Comparison of ENCODE assay signal across 9 cellular contexts in the genomic region with DNA sequence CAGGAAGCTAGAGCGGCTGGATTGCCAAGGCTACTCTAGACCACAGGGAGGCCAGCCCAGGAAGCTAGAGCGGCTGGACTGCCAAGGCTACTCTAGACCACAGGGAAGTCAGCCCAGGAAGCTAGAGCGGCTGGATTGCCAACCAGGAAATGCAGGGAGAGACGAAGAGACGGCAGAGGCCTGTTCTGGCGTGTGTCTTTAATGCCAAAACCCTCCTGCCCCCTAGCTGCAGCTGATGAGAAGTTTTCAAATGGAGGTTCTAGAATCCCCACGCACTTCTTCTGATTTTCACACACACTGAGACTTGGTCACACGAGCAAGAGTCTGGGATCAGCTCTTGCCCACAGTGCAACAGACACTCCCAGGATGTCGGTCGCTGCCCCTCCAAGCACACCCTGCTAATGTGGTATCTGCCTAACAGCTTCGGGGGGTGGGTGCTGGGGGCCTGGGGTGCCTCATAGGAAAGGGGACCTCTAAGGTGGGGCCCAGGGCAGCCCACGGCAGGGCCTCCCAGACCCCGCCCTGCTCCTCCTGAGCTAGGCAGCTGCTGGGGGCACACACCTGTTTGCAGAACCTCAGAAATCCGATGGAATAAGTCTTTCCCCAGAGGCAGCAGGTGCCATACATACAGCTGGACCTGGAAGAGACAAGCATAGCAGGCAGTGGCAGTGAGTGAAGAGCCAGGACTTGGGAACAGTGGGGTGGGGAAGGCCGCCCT. TPM values are rescaled to one million over a fixed set of nuclear protein-coding genes. Genes with fewer than 3 reads are reported as not detected.
DNase-seq lines count a peak whose midpoint lies in the region; ATAC-seq, FAIRE-seq and TF ChIP-seq lines count a peak whose summit lies in the region.
"Had no signal": no experiment of that assay in that cellular context is flagged by ENCODE, and none has a peak within 500 bp of the region (broad histone marks: within the 10 kb centered on the region; RNA-seq: fewer than 3 reads in every experiment).

No MANE protein-coding gene starts in this region.

- TF ChIP-seq POLR2A in H54 (IDR thresholded peaks at IDR 0.05; ENCODE audit: low read depth, low read length): no peak

- ATAC-seq in SK-N-SH treated with all-trans-retinoic acid at 6 μM for 48 hours: no peak

- no peaks in the 10 kb centered on the region for H3K9me3 Mint-ChIP-seq in brain

- H3K36me3 ChIP-seq in SK-N-SH (replicated peaks in 1 of 2; ENCODE audit: control insufficient read depth in 1 of 2, insufficient read depth in 2 of 2, low read length in 1 of 2): peaks cover 0 to 8% of the 10 kb centered on the region in 2 experiments
- peaks cover 36% of the 10 kb centered on the region; the same call in 1 of the 2 replicates for H3K36me3 ChIP-seq in OCI-LY7 (ENCODE audit: insufficient read depth, low read length)
- H3K36me3 ChIP-seq in kidney epithelial cell (ENCODE audit: control insufficient read depth, insufficient read depth, low read length): peaks cover 2% of the 10 kb centered on the region

- H3K4me3 ChIP-seq in SK-N-SH (ENCODE audit: low read depth in 2 of 2, low read length in 1 of 2) (no peak overlapping the region), OCI-LY7 (ENCODE audit: low read depth, low read length, poor library complexity, severe bottlenecking) (no peak overlapping the region), kidney epithelial cell (ENCODE audit: low read depth, low read length) (no peak overlapping the region)

- H2AFZ ChIP-seq in SK-N-SH (ENCODE audit: low read depth): no peak overlapping the region
- no peak overlapping the region for H2AFZ ChIP-seq in OCI-LY7 (ENCODE audit: low read length)

- no peaks in the 10 kb centered on the region for H3K4me1 ChIP-seq in SK-N-SH (ENCODE audit: control insufficient read depth in 1 of 2, insufficient read depth in 2 of 2, low read depth in 1 of 2, low read length in 1 of 2)
- peaks cover 9% of the 10 kb centered on the region for H3K4me1 ChIP-seq in OCI-LY7 (ENCODE audit: insufficient read depth, low read length, poor library complexity, severe bottlenecking)

- peak overlapping the region in 1 of 5 experiments; percentile 54 for H3K27ac Mint-ChIP-seq in brain

- POLR2A ChIA-PET in SK-N-SH (lab: Yijun Ruan, JAX) (no interaction called here), OCI-LY7 (lab: Charles Lee) (no interaction called here)

- DNase-seq in SK-N-SH (no peak), OCI-LY7 (ENCODE audit: low spot score) (peak; percentile 24), kidney epithelial cell (ENCODE audit: low read depth) (no peak), NCI-H2196 (lab: John Stamatoyannopoulos, UW; ENCODE audit: unreplicated experiment) (no peak), H54 (ENCODE audit: insufficient read length, low spot score) (no peak)

- H3K79me2 ChIP-seq in SK-N-SH (ENCODE audit: insufficient read depth): 0 out of 2 replicates have a peak, but pooled peaks cover 3% of the 10 kb centered on the region
- H3K79me2 ChIP-seq in OCI-LY7 (ENCODE audit: insufficient read depth, low read depth, low read length): no peaks in the 10 kb centered on the region

- 82% methylated on average over 6 of the region's 15 CpGs for WGBS in SK-N-SH (ENCODE audit: low lambda C conversion rate)

- no peak overlapping the region for H3K4me2 ChIP-seq in SK-N-SH
- H3K4me2 ChIP-seq in OCI-LY7 (ENCODE audit: low read length): no peak overlapping the region

- H3K27me3 Mint-ChIP-seq in brain: peaks cover 4% of the 10 kb centered on the region

- no peak overlapping the region for H3K4me3 Mint-ChIP-seq in brain

- TF ChIP-seq EP300 in SK-N-SH (IDR thresholded peaks at IDR 0.05; ENCODE audit: borderline replicate concordance in 1 of 2, low read depth in 1 of 2, low read length in 1 of 2): no peak

- no peak for FAIRE-seq in H54 (lab: Jason Lieb, UNC)
- FAIRE-seq: G401.6 had no signal

- CTCF ChIA-PET in SK-N-SH (lab: Yijun Ruan, JAX): interaction anchor here (1.0 kb wide), 1 partner anchor 10 kb away, joined by 3 read pairs; no protein-coding TSS in a partner anchor
- CTCF ChIA-PET in OCI-LY7 (lab: Charles Lee; ENCODE audit: unreplicated experiment): no interaction called here

- no peak overlapping the region for H3K27ac ChIP-seq in SK-N-SH (ENCODE audit: low read depth in 2 of 2, low read length in 1 of 2)
- no peak overlapping the region for H3K27ac ChIP-seq in OCI-LY7 (ENCODE audit: low read depth, low read length, poor library complexity, severe bottlenecking)
- H3K27ac ChIP-seq in temporal lobe (ENCODE audit: low read depth, low read length): peak overlapping the region; percentile 73

- TF ChIP-seq CTCF in SK-N-SH (IDR thresholded peaks at IDR 0.05): peak; percentile 11; the same call in 1 of the 2 replicates
- TF ChIP-seq CTCF in OCI-LY7 (conservative IDR thresholded peaks at IDR 0.05; ENCODE audit: low read length): peak; percentile 64
- TF ChIP-seq CTCF in brain (conservative IDR thresholded peaks at IDR 0.05): peak; percentile 43 to 53
- TF ChIP-seq CTCF in kidney epithelial cell (IDR thresholded peaks at IDR 0.05; ENCODE audit: insufficient read depth, low read length, poor library complexity, severe bottlenecking): peak; percentile 31

- no peaks in the 10 kb centered on the region for H3F3A ChIP-seq in SK-N-SH (replicated peaks; ENCODE audit: insufficient read depth)

- no peak overlapping the region for H3K9ac ChIP-seq in SK-N-SH

- peaks cover 69% of the 10 kb centered on the region for H3K36me3 Mint-ChIP-seq in brain

- H3K27me3 ChIP-seq in SK-N-SH (ENCODE audit: insufficient read depth) (no peaks in the 10 kb centered on the region), kidney epithelial cell (ENCODE audit: control insufficient read depth, insufficient read depth, low read length) (no peaks in the 10 kb centered on the region)

- no peaks in the 10 kb centered on the region for H3K9me3 ChIP-seq in SK-N-SH
- no peaks in the 10 kb centered on the region for H3K9me3 ChIP-seq in OCI-LY7 (ENCODE audit: low read length)

- peak; percentile 31; the same call in 1 of the 2 replicates for TF ChIP-seq RAD21 in SK-N-SH (IDR thresholded peaks at IDR 0.05; ENCODE audit: low read length)

- intact Hi-C loops in OCI-LY7 (cut with micrococcal nuclease; ENCODE audit: unreplicated experiment): no loop called here

- H4K20me1 ChIP-seq in SK-N-SH (ENCODE audit: insufficient read depth) (no peaks in the 10 kb centered on the region), OCI-LY7 (ENCODE audit: insufficient read depth, low read length) (no peaks in the 10 kb centered on the region)

- H3K4me1 Mint-ChIP-seq in brain: no peaks in the 10 kb centered on the region

- BruUV-seq in OCI-LY7 (replicated peaks; lab: Mats Ljungman, UMichigan): no TSS peak

- H3K9me2 ChIP-seq in SK-N-SH (no peaks in the 10 kb centered on the region), OCI-LY7 (ENCODE audit: insufficient read depth, low read length) (no peaks in the 10 kb centered on the region)

TF ChIP-seq in SK-N-SH, 30 proteins besides CTCF, POLR2A, EP300 and RAD21:
- no peak for TF ChIP-seq RCOR1 (IDR thresholded peaks at IDR 0.05; ENCODE audit: low read length)
- TF ChIP-seq RFX5 (IDR thresholded peaks at IDR 0.05; ENCODE audit: low read length): no peak

TF ChIP-seq in SK-N-SH treated with all-trans-retinoic acid at 6 μM for 48 hours, 23 proteins besides CTCF, POLR2A, EP300 and RAD21 (continues in another document):
- TF ChIP-seq, protein P1, sequence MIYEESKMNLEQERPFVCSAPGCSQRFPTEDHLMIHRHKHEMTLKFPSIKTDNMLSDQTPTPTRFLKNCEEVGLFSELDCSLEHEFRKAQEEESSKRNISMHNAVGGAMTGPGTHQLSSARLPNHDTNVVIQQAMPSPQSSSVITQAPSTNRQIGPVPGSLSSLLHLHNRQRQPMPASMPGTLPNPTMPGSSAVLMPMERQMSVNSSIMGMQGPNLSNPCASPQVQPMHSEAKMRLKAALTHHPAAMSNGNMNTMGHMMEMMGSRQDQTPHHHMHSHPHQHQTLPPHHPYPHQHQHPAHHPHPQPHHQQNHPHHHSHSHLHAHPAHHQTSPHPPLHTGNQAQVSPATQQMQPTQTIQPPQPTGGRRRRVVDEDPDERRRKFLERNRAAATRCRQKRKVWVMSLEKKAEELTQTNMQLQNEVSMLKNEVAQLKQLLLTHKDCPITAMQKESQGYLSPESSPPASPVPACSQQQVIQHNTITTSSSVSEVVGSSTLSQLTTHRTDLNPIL (CRISPR knock-in tag; IDR thresholded peaks at IDR 0.05; ENCODE audit: low read depth): no peak
- TF ChIP-seq RARB (CRISPR knock-in tag; IDR thresholded peaks at IDR 0.05) (no peak), ZNF565 (CRISPR knock-in tag; conservative IDR thresholded peaks at IDR 0.05; ENCODE audit: low read depth) (no peak)

RNA-seq across cellular contexts. Expression of gene MAFF, which starts 28.5 kb away (rescaled TPM):
- polyA plus RNA-seq in SK-N-SH (2012; rRNA removed): 7.9 and 8.2 TPM in 2 replicates
- 7.0 and 7.4 TPM in 2 replicates for polyA plus RNA-seq in SK-N-SH (2012; cell fraction: cytosol; rRNA removed)
- polyA plus RNA-seq in SK-N-SH (2012; cell fraction: nucleus; rRNA removed): 9.6 and 10.1 TPM in 2 replicates
- 3.8 and 5.7 TPM in 2 replicates for total RNA-seq in OCI-LY7 (2014; rRNA removed; shearing (Covaris generic))
- total RNA-seq in OCI-LY7 (2022): 3.4 and 5.3 TPM in 2 replicates
- polyA plus RNA-seq in brain (ENCODE audit: insufficient read depth, low read depth, low replicate concordance): 10.5 TPM
- 67.2 and 99.5 TPM in 2 replicates for total RNA-seq in kidney epithelial cell
- total RNA-seq in temporal lobe: 2.0 TPM

RNA-seq across cellular contexts. Expression of gene TMEM184B, which starts 42.5 kb away (rescaled TPM):
- polyA plus RNA-seq in SK-N-SH (2012; rRNA removed): 17.4 and 25.3 TPM in 2 replicates
- polyA plus RNA-seq in SK-N-SH (2012; cell fraction: cytosol; rRNA removed): 13.1 and 18.7 TPM in 2 replicates
- polyA plus RNA-seq in SK-N-SH (2012; cell fraction: nucleus; rRNA removed): 42.9 and 45.0 TPM in 2 replicates
- 11.1 and 19.1 TPM in 2 replicates for total RNA-seq in OCI-LY7 (2014; rRNA removed; shearing (Covaris generic))
- 37.8 and 50.2 TPM in 2 replicates for total RNA-seq in OCI-LY7 (2022)
- 97.3 TPM for polyA plus RNA-seq in brain (ENCODE audit: insufficient read depth, low read depth, low replicate concordance)
- total RNA-seq in kidney epithelial cell: 42.6 and 76.8 TPM in 2 replicates
- total RNA-seq in temporal lobe: 9.3 TPM

RNA-seq across cellular contexts. Expression of gene PLA2G6, which starts 48.6 kb away (rescaled TPM):
- polyA plus RNA-seq in SK-N-SH (2012; rRNA removed): 10.5 and 14.5 TPM in 2 replicates
- polyA plus RNA-seq in SK-N-SH (2012; cell fraction: cytosol; rRNA removed): 1.7 and 2.8 TPM in 2 replicates
- polyA plus RNA-seq in SK-N-SH (2012; cell fraction: nucleus; rRNA removed): 89.3 and 95.1 TPM in 2 replicates
- 23.3 and 33.9 TPM in 2 replicates for total RNA-seq in OCI-LY7 (2014; rRNA removed; shearing (Covaris generic))
- 83.9 and 106 TPM in 2 replicates for total RNA-seq in OCI-LY7 (2022)
- polyA plus RNA-seq in brain (ENCODE audit: insufficient read depth, low read depth, low replicate concordance): 30.3 TPM
- 14.0 and 15.5 TPM in 2 replicates for total RNA-seq in kidney epithelial cell
- 20.9 TPM for total RNA-seq in temporal lobe

Comparison
In these comparisons a context has a peak if more than half of its experiments do, and no peak if none do; other contexts are left out.
1. CTCF ChIP-seq: peak in every context shown above with its lines; median percentile 64 in OCI-LY7; 48 in brain; 31 in kidney epithelial cell; 11 in SK-N-SH.
2. RNA of gene MAFF, which starts 28.5 kb away (total RNA-seq): 67.2 to 99.5 TPM in kidney epithelial cell; 3.4 to 5.7 TPM in OCI-LY7 and 2.0 TPM in temporal lobe (single experiment); every median in the first group is over 10 times any median in the second.